ENCODE assay signal across 21 cellular contexts in the genomic region with DNA sequence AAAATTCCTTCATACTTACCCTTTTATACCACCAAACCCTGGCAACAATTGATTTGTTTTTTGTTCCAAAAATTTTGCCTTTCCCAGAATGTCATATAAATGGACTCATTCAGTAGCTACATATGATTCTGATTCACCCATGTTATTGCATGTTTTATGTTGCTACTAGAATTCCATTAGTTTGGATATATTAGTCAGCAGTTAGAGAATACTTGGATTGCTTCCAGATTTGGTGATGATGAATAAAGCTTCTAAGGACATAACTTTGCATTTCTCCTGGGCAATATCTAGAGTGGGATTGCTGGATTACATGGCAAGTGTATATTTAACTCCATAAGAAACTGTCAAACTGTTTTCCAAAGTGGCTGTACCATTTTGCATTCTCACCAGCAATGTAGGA.
DNase-seq lines count a peak whose midpoint lies in the region; ATAC-seq, FAIRE-seq and TF ChIP-seq lines count a peak whose summit lies in the region.
"Had no signal": no experiment of that assay in that cellular context is flagged by ENCODE, and none has a peak within 500 bp of the region (broad histone marks: within the 10 kb centered on the region; RNA-seq: fewer than 3 reads in every experiment).

No MANE protein-coding gene starts in this region.

- H3K27ac ChIP-seq in OCI-LY3 (ENCODE audit: low read length) (no peak overlapping the region), suprapubic skin (no peak overlapping the region)
- H3K27ac ChIP-seq: GM23248, KMS-11 had no signal

- no peak for ATAC-seq in HG02970 (IDR thresholded peaks at IDR 0.05; ENCODE audit: low FRiP score, unreplicated experiment)

- H3K4me3 ChIP-seq in OCI-LY3 (ENCODE audit: low read length) = no peak overlapping the region
- no peak overlapping the region for H3K4me3 ChIP-seq in bronchial epithelial cell (ENCODE audit: low read depth, low read length)
- no peak overlapping the region for H3K4me3 ChIP-seq in suprapubic skin
- H3K4me3 ChIP-seq: GM23248 had no signal

- FAIRE-seq in bronchial epithelial cell (lab: Jason Lieb, UNC) = no peak
- FAIRE-seq: GM12891, HTR-8/SVneo had no signal

- no peak for TF ChIP-seq CTCF in OCI-LY3 (IDR thresholded peaks at IDR 0.05; ENCODE audit: low read depth, low read length)
- no peak for TF ChIP-seq CTCF in bronchial epithelial cell (IDR thresholded peaks at IDR 0.05; ENCODE audit: insufficient read depth, low read length, severe bottlenecking)
- TF ChIP-seq CTCF in suprapubic skin (IDR thresholded peaks at IDR 0.05) = no peak

- TF ChIP-seq POLR2A in suprapubic skin (IDR thresholded peaks at IDR 0.05) = no peak

- H3K4me1 ChIP-seq in OCI-LY3 (ENCODE audit: low read length) = peaks cover 5% of the 10 kb centered on the region; the same call in 1 of the 2 replicates
- no peaks in the 10 kb centered on the region for H3K4me1 ChIP-seq in suprapubic skin

- no peaks in the 10 kb centered on the region for H3K27me3 ChIP-seq in OCI-LY3 (ENCODE audit: low read depth, low read length)
- H3K27me3 ChIP-seq in bronchial epithelial cell (ENCODE audit: control insufficient read depth, insufficient read depth, low read length) = no peaks in the 10 kb centered on the region
- H3K27me3 ChIP-seq in suprapubic skin = no peaks in the 10 kb centered on the region

- peak; percentile 51 for DNase-seq in bronchial epithelial cell (ENCODE audit: low read depth)
- peak; percentile 9 for DNase-seq in foreskin melanocyte
- peak; percentile 15 for DNase-seq in renal cortical epithelial cell (ENCODE audit: low read depth)
- DNase-seq in DMS79 (lab: John Stamatoyannopoulos, UW) = no peak
- DNase-seq in stimulated activated CD4-positive, alpha-beta T cell treated with anti-CD3 and anti-CD28 coated beads, Interleukin-2, amount 100 ng/mL, for 24 hours = no peak
- no peak for DNase-seq in suprapubic skin (ENCODE audit: low spot score in 2 of 2)
- DNase-seq: CD4-positive, CD25-positive, alpha-beta regulatory T cell; GM23248; H9; IMR-90; MV-4-11; NCI-H1694; NCI-H2081 treated with DMSO at 0.1 percent for 48 hours; NCI-H2171 treated with DMSO at 0.1 percent for 48 hours; NCI-H446; NCI-H526 had no signal

- H3K9ac ChIP-seq in OCI-LY3 (ENCODE audit: low read length) = no peak overlapping the region
- H3K9ac ChIP-seq: GM23248, KMS-11 had no signal

- H3K4me2 ChIP-seq in OCI-LY3 (ENCODE audit: low read length) = no peak overlapping the region
- H3K4me2 ChIP-seq: KMS-11 had no signal

- no peak for TF ChIP-seq EP300 in suprapubic skin (IDR thresholded peaks at IDR 0.05)

- H2AFZ ChIP-seq in OCI-LY3 (ENCODE audit: low read depth, low read length) = 0 out of 2 replicates have a peak overlapping the region, but pooled peaks have one; percentile 33
- H2AFZ ChIP-seq: GM23248 had no signal

- H4K20me1 ChIP-seq in OCI-LY3 (ENCODE audit: insufficient read depth, low read length) = no peaks in the 10 kb centered on the region

- H3K9me3 ChIP-seq in OCI-LY3 (ENCODE audit: insufficient read depth, low read length) = no peaks in the 10 kb centered on the region
- H3K9me3 ChIP-seq in suprapubic skin = no peaks in the 10 kb centered on the region

- no peaks in the 10 kb centered on the region for H3K79me2 ChIP-seq in OCI-LY3 (ENCODE audit: low read length)

- no peaks in the 10 kb centered on the region for H3K36me3 ChIP-seq in OCI-LY3 (replicated peaks; ENCODE audit: low read depth, low read length)
- H3K36me3 ChIP-seq in bronchial epithelial cell (ENCODE audit: control insufficient read depth, insufficient read depth, low read length) = no peaks in the 10 kb centered on the region
- no peaks in the 10 kb centered on the region for H3K36me3 ChIP-seq in suprapubic skin

Comparison
In these comparisons a context has a peak if more than half of its experiments do, and no peak if none do; other contexts are left out.
1. DNase-seq: peak in bronchial epithelial cell (single experiment), foreskin melanocyte (single experiment) and renal cortical epithelial cell (single experiment); none in DMS79 (single experiment), stimulated activated CD4-positive, alpha-beta T cell treated with anti-CD3 and anti-CD28 coated beads, Interleukin-2, amount 100 ng/mL, for 24 hours (0 of 2) and suprapubic skin (0 of 2).